ENCODE assay signal across 13 cellular contexts in genomic region chr3:30668051-30668609, GRCh38.
DNase-seq lines count a peak whose midpoint lies in the region; ATAC-seq and TF ChIP-seq lines count a peak whose summit lies in the region.
"Had no signal": no experiment of that assay in that cellular context is flagged by ENCODE, and none has a peak within 500 bp of the region (broad histone marks: within the 10 kb centered on the region; RNA-seq: fewer than 3 reads in every experiment).

No MANE protein-coding gene starts in this region.

- no peak for TF ChIP-seq CTCF in MCF 10A (IDR thresholded peaks at IDR 0.05; ENCODE audit: unreplicated experiment)
- TF ChIP-seq CTCF in mammary epithelial cell (conservative IDR thresholded peaks at IDR 0.05 in 1 of 2, IDR thresholded peaks at IDR 0.05 in 1 of 2; ENCODE audit: extremely low read depth in 1 of 2, insufficient read depth in 1 of 2, low read depth in 1 of 2, low read length in 2 of 2), result no peak
- TF ChIP-seq CTCF in RWPE2 (IDR thresholded peaks at IDR 0.05; ENCODE audit: poor library complexity, severe bottlenecking), result no peak

- no peaks in the 10 kb centered on the region for H3K27me3 Mint-ChIP-seq in MCF 10A (ENCODE audit: insufficient read depth, unreplicated experiment)
- H3K27me3 Mint-ChIP-seq in stimulated activated naive CD8-positive, alpha-beta T cell treated with anti-CD3 and anti-CD28 coated beads, Interleukin-15, amount 100 ng/mL, for 72 hours, result no peaks in the 10 kb centered on the region

- H3K9me3 Mint-ChIP-seq in MCF 10A (ENCODE audit: unreplicated experiment), result no peaks in the 10 kb centered on the region
- H3K9me3 Mint-ChIP-seq in stimulated activated naive CD8-positive, alpha-beta T cell treated with anti-CD3 and anti-CD28 coated beads, Interleukin-15, amount 100 ng/mL, for 72 hours, result no peaks in the 10 kb centered on the region

- no peaks in the 10 kb centered on the region for H4K20me1 ChIP-seq in mammary epithelial cell (ENCODE audit: insufficient read depth, low read length)
- no peaks in the 10 kb centered on the region for H4K20me1 ChIP-seq in Karpas-422 (ENCODE audit: insufficient read depth, low read depth, low read length)

- H3K9ac ChIP-seq in mammary epithelial cell (ENCODE audit: insufficient read depth, low read length), result no peak overlapping the region
- no peak overlapping the region for H3K9ac ChIP-seq in Karpas-422 (ENCODE audit: low read length)

- H3K36me3 ChIP-seq in mammary epithelial cell (ENCODE audit: insufficient read depth, low read length) (peaks cover 75% of the 10 kb centered on the region), RWPE2 (ENCODE audit: low read depth) (peaks cover 92% of the 10 kb centered on the region), Karpas-422 (ENCODE audit: insufficient read depth, low read length) (no peaks in the 10 kb centered on the region)

- no peak overlapping the region for H3K4me2 ChIP-seq in mammary epithelial cell (ENCODE audit: insufficient read depth, low read depth, low read length)
- no peak overlapping the region for H3K4me2 ChIP-seq in Karpas-422 (ENCODE audit: low read depth, low read length, poor library complexity, severe bottlenecking)

- ATAC-seq in RWPE2 (ENCODE audit: low read depth) (no peak), left ventricle myocardium superior (peak; percentile 61), GM19452 (IDR thresholded peaks at IDR 0.05; ENCODE audit: unreplicated experiment) (no peak)
- ATAC-seq in stimulated activated naive CD8-positive, alpha-beta T cell treated with anti-CD3 and anti-CD28 coated beads, Interleukin-15, amount 100 ng/mL, for 72 hours, result no peak
- ATAC-seq: foreskin keratinocyte had no signal

- POLR2A ChIA-PET in MCF 10A (lab: Yijun Ruan, JAX), result interaction anchor here (1.1 kb wide), 1 partner anchor 9 kb away, joined by 3 read pairs; no protein-coding TSS in a partner anchor

- no peak for DNase-seq in MCF 10A (ENCODE audit: unreplicated experiment)
- no peak for DNase-seq in mammary epithelial cell
- no peak for DNase-seq in RWPE2 (ENCODE audit: low spot score)
- no peak for DNase-seq in left ventricle myocardium superior
- DNase-seq in stimulated activated naive CD8-positive, alpha-beta T cell treated with anti-CD3 and anti-CD28 coated beads, Interleukin-15, amount 100 ng/mL, for 72 hours, result no peak
- no peak for DNase-seq in stimulated activated CD4-positive, alpha-beta T cell treated with anti-CD3 and anti-CD28 coated beads, Interleukin-4, amount 100 ng/mL, for 4 hours
- no peak for DNase-seq in Karpas-422
- DNase-seq: aorta, COR-L47, foreskin keratinocyte, NCI-H69, occipital lobe had no signal

- WGBS in mammary epithelial cell (ENCODE audit: low coverage, missing lambda C conversion rate), result 87% methylated on average over 5 of the region's 5 CpGs

- no peaks in the 10 kb centered on the region for H3K9me2 ChIP-seq in Karpas-422 (replicated peaks; ENCODE audit: insufficient read depth, low read length)

- H3K9me3 ChIP-seq in mammary epithelial cell (replicated peaks; ENCODE audit: insufficient read depth, low read length) (no peaks in the 10 kb centered on the region), RWPE2 (ENCODE audit: severe bottlenecking) (no peaks in the 10 kb centered on the region), Karpas-422 (ENCODE audit: low read length) (no peaks in the 10 kb centered on the region)

- no peak overlapping the region for H3K27ac ChIP-seq in mammary epithelial cell (ENCODE audit: insufficient read depth, low read depth, low read length)
- H3K27ac ChIP-seq in RWPE2 (ENCODE audit: poor library complexity, severe bottlenecking), result peak overlapping the region; percentile 100
- no peak overlapping the region for H3K27ac ChIP-seq in Karpas-422 (ENCODE audit: low read length)
- H3K27ac ChIP-seq: foreskin keratinocyte had no signal

- peak overlapping the region; percentile 20 for H3K27ac Mint-ChIP-seq in MCF 10A (ENCODE audit: low read depth, unreplicated experiment)
- H3K27ac Mint-ChIP-seq in stimulated activated naive CD8-positive, alpha-beta T cell treated with anti-CD3 and anti-CD28 coated beads, Interleukin-15, amount 100 ng/mL, for 72 hours, result peak overlapping the region; percentile 36 to 47

- in situ Hi-C loops in mammary epithelial cell (cut with MboI; ENCODE audit: low sequenced_read_pairs in 2 of 2), result no loop called here

- dilution Hi-C loops in mammary epithelial cell (cut with HindIII; ENCODE audit: low sequenced_read_pairs), result no loop called here

- H3K79me2 ChIP-seq in mammary epithelial cell (ENCODE audit: insufficient read depth, low read length), result peaks cover 94% of the 10 kb centered on the region
- H3K79me2 ChIP-seq in Karpas-422 (ENCODE audit: low read length), result no peaks in the 10 kb centered on the region

- peaks cover 98% of the 10 kb centered on the region for H3K36me3 Mint-ChIP-seq in MCF 10A (ENCODE audit: insufficient read depth, unreplicated experiment)

- CTCF ChIA-PET in MCF 10A (lab: Yijun Ruan, JAX) (no interaction called here), mammary epithelial cell (lab: Charles Lee; ENCODE audit: low non-redundant PET) (no interaction called here)

- H3K27me3 ChIP-seq in mammary epithelial cell (ENCODE audit: insufficient read depth, low read length) (no peaks in the 10 kb centered on the region), RWPE2 (ENCODE audit: insufficient read depth, poor library complexity, severe bottlenecking) (no peaks in the 10 kb centered on the region), Karpas-422 (ENCODE audit: low read length) (no peaks in the 10 kb centered on the region; the same call in 1 of the 2 replicates)
- H3K27me3 ChIP-seq: foreskin keratinocyte had no signal

- no peak overlapping the region for H3K4me3 Mint-ChIP-seq in MCF 10A (ENCODE audit: unreplicated experiment)
- H3K4me3 Mint-ChIP-seq in stimulated activated naive CD8-positive, alpha-beta T cell treated with anti-CD3 and anti-CD28 coated beads, Interleukin-15, amount 100 ng/mL, for 72 hours, result peak overlapping the region in 1 of 2 donors; percentile 5

- BruUV-seq in MCF 10A (replicated peaks; lab: Mats Ljungman, UMichigan) (no TSS peak), mammary epithelial cell (replicated peaks; lab: Mats Ljungman, UMichigan) (no TSS peak)

- intact Hi-C loops in MCF 10A (cut with micrococcal nuclease), result no loop called here
- intact Hi-C loops in mammary epithelial cell (cut with micrococcal nuclease), result no loop called here
- intact Hi-C loops in left ventricle myocardium superior (cut with micrococcal nuclease), result no loop called here

- no peak overlapping the region for H3K4me3 ChIP-seq in mammary epithelial cell (replicated peaks in 1 of 3; ENCODE audit: insufficient read depth in 1 of 3, low read depth in 2 of 3, low read length in 3 of 3)
- H3K4me3 ChIP-seq in RWPE2 (ENCODE audit: severe bottlenecking), result no peak overlapping the region
- H3K4me3 ChIP-seq in Karpas-422 (ENCODE audit: low read length), result no peak overlapping the region

- H3K4me1 Mint-ChIP-seq in MCF 10A (ENCODE audit: insufficient read depth, unreplicated experiment), result peaks cover 6% of the 10 kb centered on the region
- H3K4me1 Mint-ChIP-seq in stimulated activated naive CD8-positive, alpha-beta T cell treated with anti-CD3 and anti-CD28 coated beads, Interleukin-15, amount 100 ng/mL, for 72 hours, result peaks cover 98% of the 10 kb centered on the region

- H3K4me1 ChIP-seq in mammary epithelial cell (ENCODE audit: insufficient read depth, low read length) (peaks cover 4% of the 10 kb centered on the region), RWPE2 (ENCODE audit: insufficient read depth, poor library complexity, severe bottlenecking) (peaks cover 18% of the 10 kb centered on the region), Karpas-422 (ENCODE audit: low read length) (no peaks in the 10 kb centered on the region)

- H2AFZ ChIP-seq in mammary epithelial cell (ENCODE audit: low read depth, low read length) (no peak overlapping the region), Karpas-422 (ENCODE audit: low read length) (no peak overlapping the region)
